8 cellular contexts compared by ENCODE assay signal in genomic region chr1:151008244-151009205, GRCh38. TPM values are rescaled to one million over a fixed set of nuclear protein-coding genes. Genes with fewer than 3 reads are reported as not detected.
A peak's percentile ranks its signal among the peaks of the same experiment; 100 is the strongest.
DNase-seq lines count a peak whose midpoint lies in the region; ATAC-seq and TF ChIP-seq lines count a peak whose summit lies in the region.

A gene with protein sequence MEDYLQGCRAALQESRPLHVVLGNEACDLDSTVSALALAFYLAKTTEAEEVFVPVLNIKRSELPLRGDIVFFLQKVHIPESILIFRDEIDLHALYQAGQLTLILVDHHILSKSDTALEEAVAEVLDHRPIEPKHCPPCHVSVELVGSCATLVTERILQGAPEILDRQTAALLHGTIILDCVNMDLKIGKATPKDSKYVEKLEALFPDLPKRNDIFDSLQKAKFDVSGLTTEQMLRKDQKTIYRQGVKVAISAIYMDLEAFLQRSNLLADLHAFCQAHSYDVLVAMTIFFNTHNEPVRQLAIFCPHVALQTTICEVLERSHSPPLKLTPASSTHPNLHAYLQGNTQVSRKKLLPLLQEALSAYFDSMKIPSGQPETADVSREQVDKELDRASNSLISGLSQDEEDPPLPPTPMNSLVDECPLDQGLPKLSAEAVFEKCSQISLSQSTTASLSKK (plus strand): TSS chr1:151008449. CDS start chr1:151008633, 184 bp downstream.

- H4K20me1 ChIP-seq in SK-N-SH (ENCODE audit: insufficient read depth), result no peaks in the 10 kb centered on the region

- WGBS in SK-N-SH (ENCODE audit: low lambda C conversion rate), result 5% methylated on average over 34 of the region's 69 CpGs
- 0% methylated on average over 16 of the region's 69 CpGs for WGBS in gastroesophageal sphincter (ENCODE audit: low coverage in 1 of 2), 2 donors

- H3K36me3 ChIP-seq in HEK293 (ENCODE audit: control insufficient read depth in 2 of 2, insufficient read depth in 1 of 2, low read length in 2 of 2), result peaks cover 0 to 3% of the 10 kb centered on the region in 2 experiments; a peak in 1 of 3 replicates
- H3K36me3 ChIP-seq in SK-N-SH (replicated peaks in 1 of 2; ENCODE audit: control insufficient read depth in 1 of 2, insufficient read depth in 2 of 2, low read length in 1 of 2), result peaks cover 0 to 3% of the 10 kb centered on the region in 2 experiments
- H3K36me3 ChIP-seq in gastroesophageal sphincter, result peaks cover 0 to 8% of the 10 kb centered on the region in 2 donors
- H3K36me3 ChIP-seq in neutrophil, result peaks cover 4% of the 10 kb centered on the region

- no peaks in the 10 kb centered on the region for H3K9me3 ChIP-seq in HEK293 (ENCODE audit: control insufficient read depth, insufficient read depth, low read depth, low read length)
- H3K9me3 ChIP-seq in SK-N-SH, result no peaks in the 10 kb centered on the region
- H3K9me3 ChIP-seq in gastroesophageal sphincter, result no peaks in the 10 kb centered on the region
- no peaks in the 10 kb centered on the region for H3K9me3 ChIP-seq in neutrophil

- POLR2A ChIA-PET in HEK293 (lab: Yijun Ruan, JAX), result interaction anchor here (0.7 kb wide), 1 partner anchor 204 kb away, joined by 3 read pairs; no protein-coding TSS in a partner anchor
- POLR2A ChIA-PET in SK-N-SH (lab: Yijun Ruan, JAX), result no interaction called here

- 0 out of 2 replicates have a peak, but pooled peaks cover 3% of the 10 kb centered on the region for H3K4me1 ChIP-seq in HEK293 (ENCODE audit: control insufficient read depth, insufficient read depth, low read length)
- H3K4me1 ChIP-seq in SK-N-SH (ENCODE audit: control insufficient read depth in 1 of 2, insufficient read depth in 2 of 2, low read depth in 1 of 2, low read length in 1 of 2), result peaks cover 6 to 30% of the 10 kb centered on the region in 2 experiments; a peak in 2 of 4 replicates
- peaks cover 0 to 75% (median 29%) of the 10 kb centered on the region in 3 donors for H3K4me1 ChIP-seq in gastroesophageal sphincter
- peaks cover 40 to 54% of the 10 kb centered on the region in 2 experiments for H3K4me1 ChIP-seq in neutrophil (ENCODE audit: control insufficient read depth in 1 of 2, insufficient read depth in 1 of 2, low read depth in 1 of 2, low read length in 1 of 2)

- H3K27ac ChIP-seq in HEK293 (ENCODE audit: extremely low read depth, low read depth, low read length) (peak within 1 kb of the TSS; percentile 61), SK-N-SH (ENCODE audit: low read depth in 2 of 2, low read length in 1 of 2) (peak within 1 kb of the TSS; percentile 79 to 86), gastroesophageal sphincter (peak within 1 kb of the TSS; percentile 48 to 89 (median 87)), neutrophil (peak within 1 kb of the TSS; percentile 96)

- ATAC-seq in gastroesophageal sphincter, result peak; percentile 93

- TF ChIP-seq EP300 in SK-N-SH (IDR thresholded peaks at IDR 0.05; ENCODE audit: borderline replicate concordance in 1 of 2, low read depth in 1 of 2, low read length in 1 of 2), result no peak
- TF ChIP-seq EP300 in gastroesophageal sphincter (IDR thresholded peaks at IDR 0.05), result no peak

- H3K27me3 ChIP-seq in SK-N-SH (ENCODE audit: insufficient read depth), result no peaks in the 10 kb centered on the region
- H3K27me3 ChIP-seq in gastroesophageal sphincter, result no peaks in the 10 kb centered on the region
- no peaks in the 10 kb centered on the region for H3K27me3 ChIP-seq in neutrophil

- peak within 1 kb of the TSS; percentile 96 for H3K4me3 Mint-ChIP-seq in activated naive CD4-positive, alpha-beta T cell treated with anti-CD3 and anti-CD28 coated beads, Interleukin-2, amount 10 ng/mL, durations not matched to agents 7 days and 5 days

- H3K4me2 ChIP-seq in SK-N-SH, result peak within 1 kb of the TSS; percentile 91

- CTCF ChIA-PET in HEK293 (lab: Yijun Ruan, JAX), result interaction anchor here (0.7 to 1.4 kb wide), 2 partner anchors 28 to 51 kb away, joined by 4 to 5 read pairs; partner anchors contain the start of genes BNIPL and CDC42SE1
- CTCF ChIA-PET in SK-N-SH (lab: Yijun Ruan, JAX), result interaction anchor here (2.3 kb wide), 1 partner anchor 16 kb away, joined by 7 read pairs; no protein-coding TSS in a partner anchor
- CTCF ChIA-PET in activated naive CD4-positive, alpha-beta T cell treated with anti-CD3 and anti-CD28 coated beads, Interleukin-2, amount 10 ng/mL, durations not matched to agents 7 days and 5 days (lab: Charles Lee), result no interaction called here

- no peaks in the 10 kb centered on the region for H3K27me3 Mint-ChIP-seq in activated naive CD4-positive, alpha-beta T cell treated with anti-CD3 and anti-CD28 coated beads, Interleukin-2, amount 10 ng/mL, durations not matched to agents 7 days and 5 days

- no peak; the same call in 1 of the 2 replicates for TF ChIP-seq CTCF in HEK293 (tag by site-specific recombination; IDR thresholded peaks at IDR 0.05)
- TF ChIP-seq CTCF in SK-N-SH (IDR thresholded peaks at IDR 0.05), result no peak
- TF ChIP-seq CTCF in gastroesophageal sphincter (IDR thresholded peaks at IDR 0.05), result peak in 1 of 4 experiments; percentile 41
- TF ChIP-seq CTCF in neutrophil (IDR thresholded peaks at IDR 0.05), result peak; percentile 54
- TF ChIP-seq CTCF in subcutaneous adipose tissue (IDR thresholded peaks at IDR 0.05; ENCODE audit: low read depth), result no peak

- H3K4me3 ChIP-seq in HEK293 (ENCODE audit: low read depth, low read length) (peak within 1 kb of the TSS; percentile 86), SK-N-SH (ENCODE audit: low read depth in 2 of 2, low read length in 1 of 2) (peak within 1 kb of the TSS; percentile 77 to 80), gastroesophageal sphincter (peak within 1 kb of the TSS; percentile 74 to 78), neutrophil (ENCODE audit: low read depth in 1 of 2, low read length in 1 of 2) (peak within 1 kb of the TSS; percentile 90 to 99)

- H3K36me3 Mint-ChIP-seq in activated naive CD4-positive, alpha-beta T cell treated with anti-CD3 and anti-CD28 coated beads, Interleukin-2, amount 10 ng/mL, durations not matched to agents 7 days and 5 days, result peaks cover 17% of the 10 kb centered on the region

- peak; percentile 96 for DNase-seq in ELF-1 (ENCODE audit: low read depth, low spot score)
- peak; percentile 97 for DNase-seq in NCI-H1092 (lab: John Stamatoyannopoulos, UW)
- peak; percentile 97 for DNase-seq in SK-N-SH
- peak; percentile 97 for DNase-seq in activated naive CD4-positive, alpha-beta T cell treated with anti-CD3 and anti-CD28 coated beads, Interleukin-2, amount 10 ng/mL, durations not matched to agents 7 days and 5 days

- H3F3A ChIP-seq in SK-N-SH (replicated peaks; ENCODE audit: insufficient read depth), result peaks cover 15% of the 10 kb centered on the region

- no peaks in the 10 kb centered on the region for H3K9me3 Mint-ChIP-seq in activated naive CD4-positive, alpha-beta T cell treated with anti-CD3 and anti-CD28 coated beads, Interleukin-2, amount 10 ng/mL, durations not matched to agents 7 days and 5 days

- TF ChIP-seq RAD21 in SK-N-SH (IDR thresholded peaks at IDR 0.05; ENCODE audit: low read length), result no peak

- no peaks in the 10 kb centered on the region for H3K9me2 ChIP-seq in SK-N-SH

- peak within 1 kb of the TSS; percentile 84 for H3K9ac ChIP-seq in SK-N-SH

- H3K27ac Mint-ChIP-seq in activated naive CD4-positive, alpha-beta T cell treated with anti-CD3 and anti-CD28 coated beads, Interleukin-2, amount 10 ng/mL, durations not matched to agents 7 days and 5 days, result peak within 1 kb of the TSS; percentile 93

- H3K79me2 ChIP-seq in SK-N-SH (ENCODE audit: insufficient read depth), result peaks cover 24% of the 10 kb centered on the region; the same call in 1 of the 2 replicates

- H2AFZ ChIP-seq in SK-N-SH (ENCODE audit: low read depth), result peak within 1 kb of the TSS; percentile 93

- H3K4me1 Mint-ChIP-seq in activated naive CD4-positive, alpha-beta T cell treated with anti-CD3 and anti-CD28 coated beads, Interleukin-2, amount 10 ng/mL, durations not matched to agents 7 days and 5 days, result peaks cover 83% of the 10 kb centered on the region

- peak; percentile 26 to 43 for TF ChIP-seq POLR2A in gastroesophageal sphincter (IDR thresholded peaks at IDR 0.05)

TF ChIP-seq in HEK293, 187 proteins besides CTCF, POLR2A, EP300 and RAD21 (continues in another document):
- TF ChIP-seq ZNF580 (tag by site-specific recombination; IDR thresholded peaks at IDR 0.05), result peak; percentile 92
- peak; percentile 73 for TF ChIP-seq GLIS1 (tag by site-specific recombination; IDR thresholded peaks at IDR 0.05)
- peak; percentile 21 for TF ChIP-seq ZNF24 (tag by site-specific recombination; IDR thresholded peaks at IDR 0.05)
- peak; percentile 77 for TF ChIP-seq SP7 (tag by site-specific recombination; IDR thresholded peaks at IDR 0.05)
- TF ChIP-seq ZBTB48 (tag by site-specific recombination; IDR thresholded peaks at IDR 0.05), result peak; percentile 84
- peak; percentile 95 for TF ChIP-seq ZBTB20 (tag by site-specific recombination; IDR thresholded peaks at IDR 0.05)
- TF ChIP-seq SP3 (tag by site-specific recombination; IDR thresholded peaks at IDR 0.05), result peak; percentile 98

TF ChIP-seq in SK-N-SH, 30 proteins besides CTCF, POLR2A, EP300 and RAD21 (continues in another document):
- TF ChIP-seq YY1 (IDR thresholded peaks at IDR 0.05; ENCODE audit: low read depth), result 0 out of 2 replicates have a peak, but pooled peaks have one; percentile 26
- TF ChIP-seq SIN3A (IDR thresholded peaks at IDR 0.05; ENCODE audit: borderline replicate concordance, low read depth, low read length), result peak; percentile 60; the same call in 1 of the 2 replicates
- TF ChIP-seq ELF1 (IDR thresholded peaks at IDR 0.05), result no peak
- TF ChIP-seq ZBTB33 (IDR thresholded peaks at IDR 0.05; ENCODE audit: borderline replicate concordance, low read depth), result no peak
- peak; percentile 31; the same call in 1 of the 2 replicates for TF ChIP-seq TAF1 (IDR thresholded peaks at IDR 0.05; ENCODE audit: borderline replicate concordance, low read depth, low read length)

RNA-seq across cellular contexts. Expression of the gene that starts here (rescaled TPM):
- polyA plus RNA-seq in SK-N-SH (2012; rRNA removed), result 7.3 and 8.2 TPM in 2 replicates
- polyA plus RNA-seq in SK-N-SH (2012; cell fraction: cytosol; rRNA removed), result 6.7 and 7.5 TPM in 2 replicates
- polyA plus RNA-seq in SK-N-SH (2012; cell fraction: nucleus; rRNA removed), result 8.2 and 8.8 TPM in 2 replicates
- total RNA-seq in gastroesophageal sphincter (10 to 100 TPM; 24.2 to 28.9 (median 26.7) TPM), subcutaneous adipose tissue (10 to 100 TPM; 16.5 to 29.5 (median 17.8) TPM)

Comparison
In these comparisons a context has a peak if more than half of its experiments do, and no peak if none do; other contexts are left out.
1. Peak in every context shown above with its lines: DNase-seq, ATAC-seq, H3K4me3 ChIP-seq and H3K27ac ChIP-seq.